Comparison of ENCODE assay signal across 23 cellular contexts in genomic region chr6:135173989-135174484, GRCh38. TPM values are rescaled to one million over a fixed set of nuclear protein-coding genes. Genes with fewer than 3 reads are reported as not detected.
"Had no signal": no experiment of that assay in that cellular context is flagged by ENCODE, and none has a peak within 500 bp of the region (broad histone marks: within the 10 kb centered on the region; RNA-seq: fewer than 3 reads in every experiment).

No MANE protein-coding gene starts in this region.

- H3K4me1 Mint-ChIP-seq: brain; central memory CD8-positive, alpha-beta T cell had no signal

- H3K36me3 ChIP-seq: WERI-Rb-1 had no signal

- DNase-seq: activated CD4-positive, alpha-beta memory T cell treated with anti-CD3 and anti-CD28 coated beads, Interleukin-2, amount 10 ng/mL, durations not matched to agents 7 days and 5 days; activated CD4-positive, alpha-beta T cell treated with anti-CD3 and anti-CD28 coated beads for 36 hours; activated CD4-positive, alpha-beta T cell treated with anti-CD3 and anti-CD28 coated beads, Interleukin-2, amount 50 U/mL, for 1 hour; activated naive CD8-positive, alpha-beta T cell treated with anti-CD3 and anti-CD28 coated beads, Interleukin-2, amount 50 U/mL, for 24 hours; amygdala; NCI-H1092 treated with DMSO at 0.1 percent for 48 hours; NCI-H1417 treated with DMSO at 0.1 percent for 48 hours; NCI-H1694; NCI-H2029; NCI-H2107; NCI-H2171 treated with DMSO at 0.1 percent for 48 hours; NCI-H226; NCI-H526; PC-9; SHP77 treated with DMSO at 0.1 percent for 48 hours; T-helper 1 cell; WERI-Rb-1 had no signal

- H3K27ac ChIP-seq: KMS-11, PC-9, WERI-Rb-1 had no signal

- ATAC-seq: activated CD4-positive, alpha-beta T cell treated with anti-CD3 and anti-CD28 coated beads for 36 hours; activated naive CD4-positive, alpha-beta T cell treated with anti-CD3 and anti-CD28 coated beads, Interleukin-2, amount 50 U/mL, for 72 hours; activated naive CD8-positive, alpha-beta T cell treated with anti-CD3 and anti-CD28 coated beads, Interleukin-2, amount 50 U/mL, for 24 hours had no signal

- H3K4me3 Mint-ChIP-seq: activated CD4-positive, alpha-beta memory T cell treated with anti-CD3 and anti-CD28 coated beads, Interleukin-2, amount 10 ng/mL, durations not matched to agents 7 days and 5 days; activated CD4-positive, alpha-beta T cell treated with anti-CD3 and anti-CD28 coated beads for 36 hours; activated naive CD8-positive, alpha-beta T cell treated with anti-CD3 and anti-CD28 coated beads, Interleukin-2, amount 50 U/mL, for 24 hours; brain; central memory CD8-positive, alpha-beta T cell had no signal

- H2AFZ ChIP-seq: PC-9 had no signal

- FAIRE-seq: astrocyte had no signal

- H3K27ac Mint-ChIP-seq: activated CD4-positive, alpha-beta memory T cell treated with anti-CD3 and anti-CD28 coated beads, Interleukin-2, amount 10 ng/mL, durations not matched to agents 7 days and 5 days; activated CD4-positive, alpha-beta T cell treated with anti-CD3 and anti-CD28 coated beads for 36 hours; activated naive CD4-positive, alpha-beta T cell treated with anti-CD3 and anti-CD28 coated beads, Interleukin-2, amount 50 U/mL, for 72 hours; activated naive CD8-positive, alpha-beta T cell treated with anti-CD3 and anti-CD28 coated beads, Interleukin-2, amount 50 U/mL, for 24 hours; brain had no signal

- H3K9ac ChIP-seq: KMS-11 had no signal

- H3K9me3 Mint-ChIP-seq: activated CD4-positive, alpha-beta memory T cell treated with anti-CD3 and anti-CD28 coated beads, Interleukin-2, amount 10 ng/mL, durations not matched to agents 7 days and 5 days; activated naive CD4-positive, alpha-beta T cell treated with anti-CD3 and anti-CD28 coated beads, Interleukin-2, amount 50 U/mL, for 72 hours; activated naive CD8-positive, alpha-beta T cell treated with anti-CD3 and anti-CD28 coated beads, Interleukin-2, amount 50 U/mL, for 24 hours; central memory CD8-positive, alpha-beta T cell had no signal

- H3K27me3 Mint-ChIP-seq: activated CD4-positive, alpha-beta memory T cell treated with anti-CD3 and anti-CD28 coated beads, Interleukin-2, amount 10 ng/mL, durations not matched to agents 7 days and 5 days; activated CD4-positive, alpha-beta T cell treated with anti-CD3 and anti-CD28 coated beads for 36 hours; activated naive CD8-positive, alpha-beta T cell treated with anti-CD3 and anti-CD28 coated beads, Interleukin-2, amount 50 U/mL, for 24 hours; central memory CD8-positive, alpha-beta T cell had no signal

- H3K36me3 Mint-ChIP-seq: activated naive CD4-positive, alpha-beta T cell treated with anti-CD3 and anti-CD28 coated beads, Interleukin-2, amount 50 U/mL, for 72 hours; brain had no signal

- H3K4me3 ChIP-seq: PC-9 had no signal

- H3K4me2 ChIP-seq: KMS-11, PC-9 had no signal

RNA-seq across cellular contexts. Expression of gene MYB, which starts 7.1 kb away (rescaled TPM):
- total RNA-seq: astrocyte, MCF 10A had no signal
